16 cellular contexts compared by ENCODE assay signal in genomic region chr11:61711037-61711436, GRCh38.
"Had no signal": no experiment of that assay in that cellular context is flagged by ENCODE, and none has a peak within 500 bp of the region (broad histone marks: within the 10 kb centered on the region; RNA-seq: fewer than 3 reads in every experiment).

No MANE protein-coding gene starts in this region.

- H3K36me3 Mint-ChIP-seq: naive B cell had no signal

- H3K27ac Mint-ChIP-seq: nephron had no signal

- H3K9me3 ChIP-seq: heart right ventricle, right atrium auricular region, sigmoid colon, stomach, upper lobe of left lung, vagina had no signal

- H3K4me3 Mint-ChIP-seq: naive B cell, nephron had no signal

- H3K4me3 ChIP-seq: heart right ventricle, right atrium auricular region, sigmoid colon, skin epidermis, stomach, upper lobe of left lung, vagina had no signal

- H3K27ac ChIP-seq: right atrium auricular region, sigmoid colon, stomach, upper lobe of left lung, vagina had no signal

- DNase-seq: cortex of kidney; effector CD4-positive, alpha-beta T cell; heart right ventricle; hypothalamus; kidney glomerular epithelial cell; mesendoderm; naive B cell; posterior cingulate gyrus; sigmoid colon; stimulated activated naive CD4-positive, alpha-beta T cell; stomach had no signal

- H3K4me1 ChIP-seq: sigmoid colon, vagina had no signal

- H3K9me3 Mint-ChIP-seq: nephron had no signal

- H3K4me1 Mint-ChIP-seq: naive B cell had no signal

- H3K27me3 ChIP-seq: heart right ventricle, right atrium auricular region, sigmoid colon, stomach, upper lobe of left lung, vagina had no signal

- H3K36me3 ChIP-seq: heart right ventricle, right atrium auricular region, sigmoid colon, stomach, upper lobe of left lung, vagina had no signal
